ENCODE assay signal across 1 cellular context in genomic region chr12:56081393-56082347, GRCh38.
A peak's percentile ranks its signal among the peaks of the same experiment; 100 is the strongest.
TF ChIP-seq lines count a peak whose summit lies in the region.

No MANE protein-coding gene starts in this region.

TF ChIP-seq in HepG2, 621 proteins besides CTCF, POLR2A, EP300 and RAD21 (continued from another document and continues in another):
- no peak for TF ChIP-seq ZNF253 (CRISPR knock-in tag; IDR thresholded peaks at IDR 0.05; ENCODE audit: borderline replicate concordance)
- no peak for TF ChIP-seq TAF15 (IDR thresholded peaks at IDR 0.05; ENCODE audit: low read depth, low read length, poor library complexity, severe bottlenecking)
- TF ChIP-seq ZNF879 (CRISPR knock-in tag; IDR thresholded peaks at IDR 0.05) = 0 out of 2 replicates have a peak, but pooled peaks have one; percentile 37
- no peak for TF ChIP-seq ZNF33A (CRISPR knock-in tag; IDR thresholded peaks at IDR 0.05; ENCODE audit: borderline replicate concordance)
- TF ChIP-seq HMGA1 (CRISPR knock-in tag; conservative IDR thresholded peaks at IDR 0.05) = no peak
- no peak for TF ChIP-seq ZNF839 (CRISPR knock-in tag; IDR thresholded peaks at IDR 0.05; ENCODE audit: borderline replicate concordance)
- TF ChIP-seq TOPORS (CRISPR knock-in tag; IDR thresholded peaks at IDR 0.05) = no peak
- no peak for TF ChIP-seq PLSCR1 (CRISPR knock-in tag; IDR thresholded peaks at IDR 0.05; ENCODE audit: borderline replicate concordance)
- TF ChIP-seq SOX13 (IDR thresholded peaks at IDR 0.05) = peak; percentile 93
- TF ChIP-seq SOX13 (CRISPR knock-in tag; conservative IDR thresholded peaks at IDR 0.05 in 1 of 2, IDR thresholded peaks at IDR 0.05 in 1 of 2) = peak in 1 of 2 experiments; percentile 96; a peak in 2 of 4 replicates
- TF ChIP-seq ZNF503 (CRISPR knock-in tag; IDR thresholded peaks at IDR 0.05) = peak; percentile 92
- no peak for TF ChIP-seq ZBTB40 (IDR thresholded peaks at IDR 0.05)
- TF ChIP-seq ZBTB40 (CRISPR knock-in tag; IDR thresholded peaks at IDR 0.05) = peak; percentile 88; the same call in 1 of the 2 replicates
- TF ChIP-seq SAP130 (CRISPR knock-in tag; IDR thresholded peaks at IDR 0.05; ENCODE audit: low read depth) = peak; percentile 99
- TF ChIP-seq THAP9 (CRISPR knock-in tag; IDR thresholded peaks at IDR 0.05; ENCODE audit: borderline replicate concordance) = peak; percentile 16; the same call in 1 of the 2 replicates
- TF ChIP-seq SYNCRIP (IDR thresholded peaks at IDR 0.05; ENCODE audit: insufficient read depth, low read depth, low read length) = no peak
- no peak for TF ChIP-seq ZNF75D (CRISPR knock-in tag; IDR thresholded peaks at IDR 0.05; ENCODE audit: borderline replicate concordance)
- TF ChIP-seq PATZ1 (CRISPR knock-in tag; IDR thresholded peaks at IDR 0.05) = peak; percentile 100
- TF ChIP-seq TARDBP (CRISPR knock-in tag; IDR thresholded peaks at IDR 0.05) = peak; percentile 99
- TF ChIP-seq ARNT (IDR thresholded peaks at IDR 0.05) = no peak
- peak; percentile 83 for TF ChIP-seq JUN (CRISPR knock-in tag; IDR thresholded peaks at IDR 0.05)
- TF ChIP-seq AGO1 (IDR thresholded peaks at IDR 0.05; ENCODE audit: low read depth, low read length, poor library complexity, severe bottlenecking) = no peak
- TF ChIP-seq ZNF770 (CRISPR knock-in tag; IDR thresholded peaks at IDR 0.05) = peak; percentile 50; the same call in 1 of the 2 replicates
- TF ChIP-seq U2AF2 (IDR thresholded peaks at IDR 0.05; ENCODE audit: low read depth, low read length) = no peak
- peak; percentile 95 for TF ChIP-seq THRA (CRISPR knock-in tag; IDR thresholded peaks at IDR 0.05; ENCODE audit: borderline replicate concordance)
- no peak for TF ChIP-seq AKNA (CRISPR knock-in tag; IDR thresholded peaks at IDR 0.05; ENCODE audit: borderline replicate concordance)
- TF ChIP-seq ZNF549 (CRISPR knock-in tag; IDR thresholded peaks at IDR 0.05) = no peak
- no peak for TF ChIP-seq MLLT10 (CRISPR knock-in tag; IDR thresholded peaks at IDR 0.05)
